Comparison of ENCODE assay signal across 1 cellular context in genomic region chr15:84915011-84915958, GRCh38.
TF ChIP-seq lines count a peak whose summit lies in the region.

No MANE protein-coding gene starts in this region.

TF ChIP-seq in GM12878, 131 proteins besides CTCF, POLR2A, EP300 and RAD21 (continued from another document and continues in another):
- TF ChIP-seq USF1 (IDR thresholded peaks at IDR 0.05; ENCODE audit: borderline replicate concordance, extremely low read length, insufficient read depth, low read depth, low read length), result no peak
- TF ChIP-seq WRNIP1 (IDR thresholded peaks at IDR 0.05; ENCODE audit: borderline replicate concordance, low read depth, low read length), result no peak
- no peak for TF ChIP-seq CBX5 (IDR thresholded peaks at IDR 0.05; ENCODE audit: low read depth)
- TF ChIP-seq IRF3 (IDR thresholded peaks at IDR 0.05), result no peak
- no peak for TF ChIP-seq BCLAF1 (IDR thresholded peaks at IDR 0.05)
- TF ChIP-seq CHD4 (IDR thresholded peaks at IDR 0.05), result no peak
- TF ChIP-seq SRF (IDR thresholded peaks at IDR 0.05; ENCODE audit: low read depth in 2 of 2, low read length in 2 of 2), result no peak
- no peak for TF ChIP-seq TCF3 (IDR thresholded peaks at IDR 0.05; ENCODE audit: borderline replicate concordance, insufficient read depth, low read depth, low read length)
- TF ChIP-seq ZBED1 (IDR thresholded peaks at IDR 0.05; ENCODE audit: borderline replicate concordance), result no peak
- no peak for TF ChIP-seq SREBF2 (IDR thresholded peaks at IDR 0.05; ENCODE audit: low read length)
- TF ChIP-seq SREBF1 (IDR thresholded peaks at IDR 0.05; ENCODE audit: low read length), result no peak
- 0 out of 2 replicates have a peak, but pooled peaks have one; percentile 46 for TF ChIP-seq CHD2 (IDR thresholded peaks at IDR 0.05; ENCODE audit: borderline replicate concordance, low read depth, low read length)
- TF ChIP-seq RAD51 (IDR thresholded peaks at IDR 0.05), result peak; percentile 73; the same call in 1 of the 2 replicates
- TF ChIP-seq ZNF207 (IDR thresholded peaks at IDR 0.05; ENCODE audit: borderline replicate concordance), result no peak
- no peak for TF ChIP-seq SMAD5 (IDR thresholded peaks at IDR 0.05; ENCODE audit: low read depth)
- TF ChIP-seq SIX5 (IDR thresholded peaks at IDR 0.05; ENCODE audit: low read depth, low read length, severe bottlenecking), result no peak
- TF ChIP-seq RBBP5 (conservative IDR thresholded peaks at IDR 0.05), result no peak
- no peak for TF ChIP-seq YY1 (IDR thresholded peaks at IDR 0.05; ENCODE audit: low read depth, low read length)
- peak; percentile 71; the same call in 1 of the 2 replicates for TF ChIP-seq DPF2 (IDR thresholded peaks at IDR 0.05)
- TF ChIP-seq MTA2 (IDR thresholded peaks at IDR 0.05; ENCODE audit: low read depth), result 0 out of 2 replicates have a peak, but pooled peaks have one; percentile 23
- no peak for TF ChIP-seq NFXL1 (IDR thresholded peaks at IDR 0.05; ENCODE audit: borderline replicate concordance)
- TF ChIP-seq BMI1 (IDR thresholded peaks at IDR 0.05; ENCODE audit: borderline replicate concordance), result no peak
- TF ChIP-seq SUZ12 (IDR thresholded peaks at IDR 0.05; ENCODE audit: unreplicated experiment), result no peak
- TF ChIP-seq MXI1 (IDR thresholded peaks at IDR 0.05; ENCODE audit: low read depth, low read length), result no peak
- TF ChIP-seq TCF12 (IDR thresholded peaks at IDR 0.05; ENCODE audit: low read depth, low read length), result no peak
- no peak for TF ChIP-seq NFYA (IDR thresholded peaks at IDR 0.05; ENCODE audit: borderline replicate concordance, low read depth, low read length)
- peak; percentile 50 to 51; a peak in 1 of 4 replicates for TF ChIP-seq IKZF2 (IDR thresholded peaks at IDR 0.05)
- peak; percentile 95 for TF ChIP-seq RFX5 (IDR thresholded peaks at IDR 0.05; ENCODE audit: low read depth, low read length)
- TF ChIP-seq KLF5 (IDR thresholded peaks at IDR 0.05; ENCODE audit: partially characterized antibody), result no peak
- peak; percentile 70 for TF ChIP-seq IKZF1 (conservative IDR thresholded peaks at IDR 0.05)
- no peak for TF ChIP-seq HDAC2 (IDR thresholded peaks at IDR 0.05)
- TF ChIP-seq STAT1 (conservative IDR thresholded peaks at IDR 0.05), result no peak
- no peak for TF ChIP-seq ZBTB11 (CRISPR knock-in tag; IDR thresholded peaks at IDR 0.05)
- TF ChIP-seq MYB (IDR thresholded peaks at IDR 0.05; ENCODE audit: borderline replicate concordance, low read depth, low read length), result no peak
- no peak for TF ChIP-seq YBX1 (IDR thresholded peaks at IDR 0.05)
- TF ChIP-seq ZBTB40 (IDR thresholded peaks at IDR 0.05; ENCODE audit: borderline replicate concordance), result no peak
- TF ChIP-seq ZNF217 (IDR thresholded peaks at IDR 0.05), result no peak
- no peak for TF ChIP-seq POLR2AphosphoS5 (IDR thresholded peaks at IDR 0.05; ENCODE audit: low read length)
- peak; percentile 61; the same call in 1 of the 2 replicates for TF ChIP-seq JUND (IDR thresholded peaks at IDR 0.05; ENCODE audit: low read depth, low read length)
- TF ChIP-seq ZBTB33 (IDR thresholded peaks at IDR 0.05), result no peak
- no peak for TF ChIP-seq FOXM1 (IDR thresholded peaks at IDR 0.05; ENCODE audit: low read depth, low read length)
- TF ChIP-seq NKRF (conservative IDR thresholded peaks at IDR 0.05), result 0 out of 2 replicates have a peak, but pooled peaks have one; percentile 19
- no peak for TF ChIP-seq CEBPB (IDR thresholded peaks at IDR 0.05; ENCODE audit: borderline replicate concordance in 1 of 2, low read depth in 2 of 2, low read length in 2 of 2)
- no peak for TF ChIP-seq TBL1XR1 (IDR thresholded peaks at IDR 0.05; ENCODE audit: low read depth, low read length)
- peak; percentile 78; the same call in 1 of the 2 replicates for TF ChIP-seq FOXK2 (IDR thresholded peaks at IDR 0.05)
- TF ChIP-seq STAT3 (IDR thresholded peaks at IDR 0.05; ENCODE audit: low read depth, low read length), result no peak
- TF ChIP-seq NR2C1 (IDR thresholded peaks at IDR 0.05), result no peak
- peak; percentile 9; the same call in 1 of the 2 replicates for TF ChIP-seq MLLT1 (IDR thresholded peaks at IDR 0.05)
- TF ChIP-seq ZSCAN29 (IDR thresholded peaks at IDR 0.05), result no peak
- peak; percentile 68; the same call in 1 of the 2 replicates for TF ChIP-seq NBN (IDR thresholded peaks at IDR 0.05)
- no peak for TF ChIP-seq ZNF622 (IDR thresholded peaks at IDR 0.05)
- TF ChIP-seq NFIC (IDR thresholded peaks at IDR 0.05; ENCODE audit: low read depth, low read length), result no peak
